In the genomic region with DNA sequence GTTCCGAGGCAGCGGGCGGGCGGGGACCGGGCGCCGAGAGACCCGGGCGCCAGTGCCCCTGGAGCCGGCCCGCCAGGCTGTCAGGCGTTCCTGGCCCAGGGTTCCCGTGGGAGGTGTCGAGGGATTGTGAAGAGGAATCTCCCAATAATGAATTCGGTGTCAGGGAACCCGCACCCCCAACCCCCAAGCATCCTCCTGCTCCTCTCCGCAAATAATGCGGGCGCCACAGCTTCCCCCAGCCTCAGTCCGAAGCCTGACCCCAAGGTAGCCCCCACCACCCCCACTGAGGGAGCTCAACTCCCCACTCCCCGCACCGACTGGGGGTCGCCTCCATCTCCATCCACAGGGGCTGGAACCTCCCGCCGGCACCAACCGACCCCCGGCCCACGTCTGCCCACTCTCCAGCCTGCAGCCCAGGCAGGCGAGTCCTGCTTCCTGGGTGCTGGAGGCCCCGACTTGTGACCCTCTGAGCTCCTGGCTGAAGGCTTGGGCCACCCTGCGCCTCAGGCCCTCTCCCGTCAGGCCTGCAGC, we compare ENCODE assay signal across 10 cellular contexts. TPM values are rescaled to one million over a fixed set of nuclear protein-coding genes. Genes with fewer than 3 reads are reported as not detected.
DNase-seq lines count a peak whose midpoint lies in the region; ATAC-seq and TF ChIP-seq lines count a peak whose summit lies in the region.
"Had no signal": no experiment of that assay in that cellular context is flagged by ENCODE, and none has a peak within 500 bp of the region (broad histone marks: within the 10 kb centered on the region; RNA-seq: fewer than 3 reads in every experiment).

No MANE protein-coding gene starts in this region.

- CTCF ChIA-PET in CD8-positive, alpha-beta T cell (lab: Charles Lee): no interaction called here
- CTCF ChIA-PET in PC-3 (lab: Charles Lee): no interaction called here

- no peak overlapping the region for H3K27ac ChIP-seq in CD8-positive, alpha-beta T cell (ENCODE audit: low read depth, low read length)
- H3K27ac ChIP-seq in RWPE2 (ENCODE audit: poor library complexity, severe bottlenecking) (no peak overlapping the region), endodermal cell (ENCODE audit: low read depth, low read length) (no peak overlapping the region), PC-3 (ENCODE audit: low read length) (no peak overlapping the region)
- H3K27ac ChIP-seq: SJSA1 had no signal

- peaks cover 5% of the 10 kb centered on the region for H3K4me1 Mint-ChIP-seq in CD8-positive, alpha-beta T cell (ENCODE audit: low read depth)
- H3K4me1 Mint-ChIP-seq in endodermal cell: no peaks in the 10 kb centered on the region
- no peaks in the 10 kb centered on the region for H3K4me1 Mint-ChIP-seq in osteocyte (ENCODE audit: unreplicated experiment)

- no peaks in the 10 kb centered on the region for H3K36me3 Mint-ChIP-seq in CD8-positive, alpha-beta T cell
- H3K36me3 Mint-ChIP-seq in endodermal cell (ENCODE audit: low read depth) (no peaks in the 10 kb centered on the region), osteocyte (ENCODE audit: unreplicated experiment) (no peaks in the 10 kb centered on the region)

- no peak for TF ChIP-seq CTCF in CD8-positive, alpha-beta T cell (IDR thresholded peaks at IDR 0.05)
- TF ChIP-seq CTCF in RWPE2 (IDR thresholded peaks at IDR 0.05; ENCODE audit: poor library complexity, severe bottlenecking) (no peak), endodermal cell (conservative IDR thresholded peaks at IDR 0.05) (no peak), osteocyte (IDR thresholded peaks at IDR 0.05) (no peak), PC-3 (conservative IDR thresholded peaks at IDR 0.05; ENCODE audit: low read depth, low read length) (no peak)

- H3K36me3 ChIP-seq in CD8-positive, alpha-beta T cell (ENCODE audit: insufficient read depth, low read length): no peaks in the 10 kb centered on the region
- no peaks in the 10 kb centered on the region for H3K36me3 ChIP-seq in RWPE2 (ENCODE audit: low read depth)
- no peaks in the 10 kb centered on the region for H3K36me3 ChIP-seq in endodermal cell (ENCODE audit: control insufficient read depth, insufficient read depth, low read length)
- no peaks in the 10 kb centered on the region for H3K36me3 ChIP-seq in PC-3 (ENCODE audit: low read depth, low read length)
- H3K36me3 ChIP-seq: SJSA1 had no signal

- POLR2A ChIA-PET in CD8-positive, alpha-beta T cell (lab: Charles Lee): no interaction called here
- POLR2A ChIA-PET in PC-3 (lab: Charles Lee; ENCODE audit: unreplicated experiment): no interaction called here

- peaks cover 11% of the 10 kb centered on the region for H3K4me1 ChIP-seq in CD8-positive, alpha-beta T cell (ENCODE audit: insufficient read depth, low read length)
- H3K4me1 ChIP-seq in RWPE2 (ENCODE audit: insufficient read depth, poor library complexity, severe bottlenecking) (no peaks in the 10 kb centered on the region), endodermal cell (ENCODE audit: control insufficient read depth, insufficient read depth, low read length) (peaks cover 7% of the 10 kb centered on the region), PC-3 (ENCODE audit: insufficient read depth, low read length) (peaks cover 12% of the 10 kb centered on the region; the same call in 1 of the 2 replicates)

- H3K27me3 ChIP-seq in CD8-positive, alpha-beta T cell (ENCODE audit: insufficient read depth, low read length): peaks cover 16% of the 10 kb centered on the region
- peaks cover 9% of the 10 kb centered on the region for H3K27me3 ChIP-seq in RWPE2 (ENCODE audit: insufficient read depth, poor library complexity, severe bottlenecking)
- H3K27me3 ChIP-seq in endodermal cell (ENCODE audit: control insufficient read depth, insufficient read depth, low read length, poor library complexity, severe bottlenecking): peaks cover 48% of the 10 kb centered on the region
- no peaks in the 10 kb centered on the region for H3K27me3 ChIP-seq in PC-3 (ENCODE audit: low read length)

- H3K4me3 Mint-ChIP-seq in CD8-positive, alpha-beta T cell: peak overlapping the region; percentile 50
- H3K4me3 Mint-ChIP-seq in endodermal cell: peak overlapping the region; percentile 52
- H3K4me3 Mint-ChIP-seq in osteocyte (ENCODE audit: unreplicated experiment): peak overlapping the region; percentile 58

- intact Hi-C loops in CD8-positive, alpha-beta T cell (cut with DNase I, micrococcal nuclease): no loop called here
- intact Hi-C loops in PC-3 (cut with micrococcal nuclease): no loop called here

- H4K20me1 ChIP-seq in PC-3 (ENCODE audit: low read length): no peaks in the 10 kb centered on the region

- H3K27ac Mint-ChIP-seq in CD8-positive, alpha-beta T cell: no peak overlapping the region
- no peak overlapping the region for H3K27ac Mint-ChIP-seq in endodermal cell
- no peak overlapping the region for H3K27ac Mint-ChIP-seq in osteocyte (ENCODE audit: unreplicated experiment)

- no peak for ATAC-seq in CD8-positive, alpha-beta T cell
- ATAC-seq in RWPE2 (ENCODE audit: low read depth): no peak
- no peak for ATAC-seq in HG03460 (IDR thresholded peaks at IDR 0.05; ENCODE audit: unreplicated experiment)
- no peak for ATAC-seq in PC-3

- no peak overlapping the region for H2AFZ ChIP-seq in PC-3 (ENCODE audit: low read length)

- no peaks in the 10 kb centered on the region for H3K9me2 ChIP-seq in PC-3 (replicated peaks; ENCODE audit: low read length)

- no peaks in the 10 kb centered on the region for H3F3A ChIP-seq in PC-3 (ENCODE audit: low read length, unreplicated experiment)

- no peak overlapping the region for H3K4me2 ChIP-seq in PC-3 (ENCODE audit: low read length)

- H3K9ac ChIP-seq in endodermal cell (ENCODE audit: extremely low read depth, low read length, poor library complexity, severe bottlenecking) (no peak overlapping the region), PC-3 (ENCODE audit: low read length) (no peak overlapping the region)

- H3K79me2 ChIP-seq in PC-3 (ENCODE audit: low read length): no peaks in the 10 kb centered on the region

- BruUV-seq in PC-3 (replicated peaks; lab: Mats Ljungman, UMichigan): no TSS peak

- no peak for DNase-seq in CD8-positive, alpha-beta T cell
- DNase-seq in RWPE2 (ENCODE audit: low spot score) (no peak), endodermal cell (no peak), osteocyte (ENCODE audit: extremely low spot score, unreplicated experiment) (no peak), inferior parietal cortex (ENCODE audit: extremely low spot score) (no peak), OCI-M2 (lab: John Stamatoyannopoulos, UW; ENCODE audit: unreplicated experiment) (no peak), PC-3 (no peak)
- DNase-seq: DND-41 had no signal

- no peaks in the 10 kb centered on the region for H3K9me3 Mint-ChIP-seq in CD8-positive, alpha-beta T cell
- H3K9me3 Mint-ChIP-seq in endodermal cell: no peaks in the 10 kb centered on the region
- H3K9me3 Mint-ChIP-seq in osteocyte (ENCODE audit: unreplicated experiment): no peaks in the 10 kb centered on the region

- 40 to 47% methylated on average over 16 to 32 of the region's 32 CpGs for WGBS in endodermal cell (ENCODE audit: insufficient coverage in 1 of 2, insufficient read length in 1 of 2), 2 experiments

- no peak overlapping the region for H3K4me3 ChIP-seq in CD8-positive, alpha-beta T cell (ENCODE audit: low read depth, low read length)
- H3K4me3 ChIP-seq in RWPE2 (ENCODE audit: severe bottlenecking): peak overlapping the region; percentile 20
- H3K4me3 ChIP-seq in endodermal cell (ENCODE audit: low read length): no peak overlapping the region
- H3K4me3 ChIP-seq in PC-3 (ENCODE audit: low read length): no peak overlapping the region
- H3K4me3 ChIP-seq: SJSA1 had no signal

- peaks cover 26% of the 10 kb centered on the region for H3K27me3 Mint-ChIP-seq in CD8-positive, alpha-beta T cell (ENCODE audit: low read depth)
- H3K27me3 Mint-ChIP-seq in endodermal cell (ENCODE audit: insufficient read depth): peaks cover 57% of the 10 kb centered on the region
- H3K27me3 Mint-ChIP-seq in osteocyte (ENCODE audit: unreplicated experiment): peaks cover 17% of the 10 kb centered on the region

- H3K9me3 ChIP-seq in CD8-positive, alpha-beta T cell (ENCODE audit: low read length): no peaks in the 10 kb centered on the region
- no peaks in the 10 kb centered on the region for H3K9me3 ChIP-seq in RWPE2 (ENCODE audit: severe bottlenecking)
- no peaks in the 10 kb centered on the region for H3K9me3 ChIP-seq in endodermal cell (ENCODE audit: control insufficient read depth, low read length)
- H3K9me3 ChIP-seq in PC-3 (ENCODE audit: low read length): no peaks in the 10 kb centered on the region
- H3K9me3 ChIP-seq: SJSA1 had no signal

RNA-seq across cellular contexts. Expression of gene CASKIN1, which starts 0.6 kb away (rescaled TPM):
- total RNA-seq in CD8-positive, alpha-beta T cell: under 1 TPM; 0.06 to 0.08 TPM
- total RNA-seq in endodermal cell: 1 to 10 TPM; 8.2 to 9.7 TPM
- polyA plus RNA-seq in endodermal cell (2013, experiment 1 of 2): 11.9 TPM
- polyA plus RNA-seq in endodermal cell (2013, experiment 2 of 2): 9.7 TPM
- total RNA-seq in osteocyte: 2.4 and 3.7 TPM in 2 replicates
- 1.6 and 1.7 TPM in 2 replicates for total RNA-seq in PC-3 (2014; rRNA removed)
- total RNA-seq: SJSA1 had no signal

RNA-seq across cellular contexts. Expression of gene MLST8, which starts 8.2 kb away (rescaled TPM):
- total RNA-seq in CD8-positive, alpha-beta T cell: 10 to 100 TPM; 29.9 to 30.8 TPM
- total RNA-seq in endodermal cell (10 to 100 TPM; 60.3 to 70.8 TPM), osteocyte (57.6 and 60.2 TPM in 2 replicates), PC-3 (2014; rRNA removed) (63.3 and 73.6 TPM in 2 replicates)
- polyA plus RNA-seq in endodermal cell (2013, experiment 1 of 2): 64.9 TPM
- polyA plus RNA-seq in endodermal cell (2013, experiment 2 of 2): 61.5 TPM

RNA-seq across cellular contexts. Expression of gene BRICD5, which starts 13.6 kb away (rescaled TPM):
- 1 to 10 TPM; 2.1 to 6.1 TPM for total RNA-seq in CD8-positive, alpha-beta T cell
- total RNA-seq in endodermal cell (10 to 100 TPM in 1 of 2 donors, 1 to 10 TPM in 1; 7.7 to 15.0 TPM), osteocyte (6.6 and 10.1 TPM in 2 replicates), PC-3 (2014; rRNA removed) (2.1 and 4.8 TPM in 2 replicates)
- 17.3 TPM for polyA plus RNA-seq in endodermal cell (2013, experiment 1 of 2)
- polyA plus RNA-seq in endodermal cell (2013, experiment 2 of 2): 15.4 TPM

RNA-seq across cellular contexts. Expression of gene PGP, which starts 17.6 kb away (rescaled TPM):
- total RNA-seq in CD8-positive, alpha-beta T cell: 1 to 10 TPM; 7.7 TPM
- total RNA-seq in endodermal cell (10 to 100 TPM; 31.0 to 32.0 TPM), osteocyte (14.1 and 15.0 TPM in 2 replicates), PC-3 (2014; rRNA removed) (46.0 and 58.1 TPM in 2 replicates)
- 32.6 TPM for polyA plus RNA-seq in endodermal cell (2013, experiment 1 of 2)
- polyA plus RNA-seq in endodermal cell (2013, experiment 2 of 2): 31.5 TPM

RNA-seq across cellular contexts. Expression of gene E4F1, which starts 26.3 kb away (rescaled TPM):
- total RNA-seq in CD8-positive, alpha-beta T cell: 10 to 100 TPM; 36.3 to 37.5 TPM
- total RNA-seq in endodermal cell (10 to 100 TPM; 24.5 to 29.6 TPM), osteocyte (24.3 and 26.9 TPM in 2 replicates), PC-3 (2014; rRNA removed) (49.0 and 57.7 TPM in 2 replicates)
- polyA plus RNA-seq in endodermal cell (2013, experiment 1 of 2): 25.0 TPM
- 18.9 TPM for polyA plus RNA-seq in endodermal cell (2013, experiment 2 of 2)
